ENCODE assay signal across 30 cellular contexts in genomic region chr21:15236111-15236510, GRCh38.
"Had no signal": no experiment of that assay in that cellular context is flagged by ENCODE, and none has a peak within 500 bp of the region (broad histone marks: within the 10 kb centered on the region; RNA-seq: fewer than 3 reads in every experiment).

No MANE protein-coding gene starts in this region.

- H3K27me3 ChIP-seq: adrenal gland, ascending aorta, body of pancreas, brain microvascular endothelial cell, breast epithelium, cardiac muscle cell had no signal

- H3K4me1 ChIP-seq: adrenal gland, ascending aorta, body of pancreas, breast epithelium had no signal

- H3K27ac ChIP-seq: adrenal gland, ascending aorta, body of pancreas, brain microvascular endothelial cell, breast epithelium, cardiac muscle cell had no signal

- H3K4me3 ChIP-seq: adrenal gland, ascending aorta, body of pancreas, breast epithelium, cardiac muscle cell had no signal

- H3K36me3 ChIP-seq: adrenal gland, ascending aorta, brain microvascular endothelial cell, breast epithelium, cardiac muscle cell had no signal

- H3K9me3 ChIP-seq: adrenal gland, ascending aorta, body of pancreas, breast epithelium had no signal

- DNase-seq: activated effector memory CD4-positive, alpha-beta T cell treated with anti-CD3 and anti-CD28 coated beads, Interleukin-2, amount 50 U/mL, for 16 hours; activated effector memory CD4-positive, alpha-beta T cell treated with Interleukin-2 at 50 U/mL for 16 hours; activated gamma-delta T cell; activated gamma-delta T cell treated with Interleukin-2 at 50 U/mL for 16 hours; activated naive CD4-positive, alpha-beta T cell; activated naive CD4-positive, alpha-beta T cell treated with anti-CD3 and anti-CD28 coated beads for 36 hours; activated naive CD4-positive, alpha-beta T cell treated with anti-CD3 and anti-CD28 coated beads, Interleukin-2, amount 10 ng/mL, durations not matched to agents 7 days and 5 days; activated naive CD4-positive, alpha-beta T cell treated with anti-CD3 and anti-CD28 coated beads, Interleukin-2, amount 50 U/mL, for 16 hours; activated naive CD4-positive, alpha-beta T cell treated with Interleukin-2 at 50 U/mL for 16 hours; activated naive CD8-positive, alpha-beta T cell treated with anti-CD3 and anti-CD28 coated beads for 36 hours; activated naive CD8-positive, alpha-beta T cell treated with anti-CD3 and anti-CD28 coated beads, Interleukin-2, amount 10 ng/mL, durations not matched to agents 7 days and 5 days; activated naive CD8-positive, alpha-beta T cell treated with anti-CD3 and anti-CD28 coated beads, Interleukin-2, amount 50 U/mL, for 24 hours; activated T-cell treated with anti-CD3 and anti-CD28 coated beads, Interleukin-2, amount 50 U/mL, for 1 hour; activated T-cell treated with anti-CD3 and anti-CD28 coated beads, Interleukin-2, amount 50 U/mL, for 24 hours; activated T-cell treated with anti-CD3 and anti-CD28 coated beads, Interleukin-2, amount 50 U/mL, for 4 hours; activated T-cell treated with anti-CD3 and anti-CD28 coated beads, Interleukin-2, amount 50 U/mL, for 48 hours; activated T-cell treated with anti-CD3 and anti-CD28 coated beads, Interleukin-2, amount 50 U/mL, for 72 hours; adrenal gland; amniotic stem cell; amygdala; anterior cingulate cortex; aorta; body of pancreas; brain microvascular endothelial cell; caudate nucleus; central memory CD4-positive, alpha-beta T cell; cerebellar nuclear complex had no signal
